In the genomic region with DNA sequence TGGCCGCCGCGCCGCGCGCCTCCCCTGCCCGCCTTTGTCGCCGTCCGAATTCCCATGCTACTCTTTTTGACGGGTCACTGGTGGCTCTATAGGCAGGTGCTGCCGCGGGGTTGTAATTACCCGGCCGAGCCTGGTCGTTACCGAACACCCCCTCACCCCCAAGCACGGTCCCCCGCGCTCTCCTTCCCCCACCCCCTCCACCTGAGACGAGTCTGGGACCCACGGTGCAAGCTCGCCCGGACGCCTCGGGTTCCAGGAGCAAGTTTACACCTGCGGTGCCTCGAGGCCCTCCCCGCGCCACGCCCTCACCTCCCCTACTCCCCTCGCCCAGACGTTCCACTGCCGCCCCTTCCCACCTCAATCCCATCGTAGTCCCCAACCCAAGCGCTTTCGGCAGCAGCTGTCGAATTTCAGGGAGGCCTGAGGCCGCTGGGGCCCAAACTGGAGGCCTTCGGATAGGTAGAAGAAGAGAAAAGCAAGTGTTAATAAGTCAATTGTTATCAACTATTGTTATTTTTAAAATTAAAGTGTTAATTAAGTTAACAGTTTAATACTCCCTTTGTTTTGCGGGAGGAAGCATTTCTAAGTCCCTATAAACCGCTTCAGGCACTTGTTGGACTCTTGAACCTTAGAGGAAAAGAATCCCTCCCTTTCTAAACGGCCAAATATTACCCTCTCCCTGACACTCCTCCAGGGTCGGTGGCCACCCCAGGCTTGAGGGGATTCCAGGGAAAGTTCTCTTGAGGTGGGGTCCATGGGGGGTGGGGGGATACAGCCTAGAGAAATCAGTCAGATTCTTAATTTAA, we compare ENCODE assay signal across 16 cellular contexts. TPM values are rescaled to one million over a fixed set of nuclear protein-coding genes. Genes with fewer than 3 reads are reported as not detected.
DNase-seq lines count a peak whose midpoint lies in the region; ATAC-seq and TF ChIP-seq lines count a peak whose summit lies in the region.
"Had no signal": no experiment of that assay in that cellular context is flagged by ENCODE, and none has a peak within 500 bp of the region (broad histone marks: within the 10 kb centered on the region; RNA-seq: fewer than 3 reads in every experiment).

No MANE protein-coding gene starts in this region.

- TF ChIP-seq CTCF in left ventricle myocardium inferior (IDR thresholded peaks at IDR 0.05; ENCODE audit: borderline replicate concordance) (no peak), coronary artery (IDR thresholded peaks at IDR 0.05) (no peak)

- H3K27ac ChIP-seq in left ventricle myocardium inferior (replicated peaks) (no peak overlapping the region), coronary artery (no peak overlapping the region)

- H3K9me3 ChIP-seq in left ventricle myocardium inferior (replicated peaks): no peaks in the 10 kb centered on the region
- H3K9me3 ChIP-seq: mucosa of descending colon had no signal

- ATAC-seq in left ventricle myocardium superior: no peak
- no peak for ATAC-seq in memory B cell (ENCODE audit: low read depth)
- ATAC-seq in stimulated activated naive B cell treated with anti-CD40 and anti-IgM and Interleukin-4, amounts not matched to agents 10 μg/mL and 1 μg/mL and 100 μg/mL, for 72 hours (replicated peaks): no peak
- ATAC-seq in natural killer cell treated with Interleukin-12 subunit alpha and Interleukin-12 subunit beta and Interleukin-15 and Interleukin-18, amount 100 ng/mL, for 72 hours: no peak

- peaks cover 100% of the 10 kb centered on the region for H3K27me3 ChIP-seq in left ventricle myocardium inferior (ENCODE audit: low read depth)

- no peaks in the 10 kb centered on the region for H3K36me3 ChIP-seq in left ventricle myocardium inferior

- peaks cover 2% of the 10 kb centered on the region for H3K9me3 Mint-ChIP-seq in memory B cell
- peaks cover 0 to 1% of the 10 kb centered on the region in 2 donors for H3K9me3 Mint-ChIP-seq in stimulated activated naive B cell treated with anti-CD40 and anti-IgM and Interleukin-4, amounts not matched to agents 10 μg/mL and 1 μg/mL and 100 μg/mL, for 72 hours
- H3K9me3 Mint-ChIP-seq in natural killer cell treated with Interleukin-12 subunit alpha and Interleukin-12 subunit beta and Interleukin-15 and Interleukin-18, amount 100 ng/mL, for 72 hours: no peaks in the 10 kb centered on the region

- intact Hi-C loops in left ventricle myocardium inferior (cut with micrococcal nuclease): no loop called here
- intact Hi-C loops in left ventricle myocardium superior (cut with micrococcal nuclease): no loop called here

- peaks cover 26% of the 10 kb centered on the region for H3K4me1 Mint-ChIP-seq in memory B cell
- peaks cover 36 to 72% of the 10 kb centered on the region in 2 donors for H3K4me1 Mint-ChIP-seq in stimulated activated naive B cell treated with anti-CD40 and anti-IgM and Interleukin-4, amounts not matched to agents 10 μg/mL and 1 μg/mL and 100 μg/mL, for 72 hours
- peaks cover 7 to 25% of the 10 kb centered on the region in 2 donors for H3K4me1 Mint-ChIP-seq in natural killer cell treated with Interleukin-12 subunit alpha and Interleukin-12 subunit beta and Interleukin-15 and Interleukin-18, amount 100 ng/mL, for 72 hours (ENCODE audit: low read depth in 2 of 2)

- H3K4me3 Mint-ChIP-seq in memory B cell: no peak overlapping the region
- H3K4me3 Mint-ChIP-seq in stimulated activated naive B cell treated with anti-CD40 and anti-IgM and Interleukin-4, amounts not matched to agents 10 μg/mL and 1 μg/mL and 100 μg/mL, for 72 hours: peak overlapping the region; percentile 72 to 79
- H3K4me3 Mint-ChIP-seq in natural killer cell treated with Interleukin-12 subunit alpha and Interleukin-12 subunit beta and Interleukin-15 and Interleukin-18, amount 100 ng/mL, for 72 hours: no peak overlapping the region

- H3K27ac Mint-ChIP-seq in memory B cell: peak overlapping the region; percentile 24
- peak overlapping the region; percentile 33 for H3K27ac Mint-ChIP-seq in stimulated activated naive B cell treated with anti-CD40 and anti-IgM and Interleukin-4, amounts not matched to agents 10 μg/mL and 1 μg/mL and 100 μg/mL, for 72 hours
- H3K27ac Mint-ChIP-seq in natural killer cell treated with Interleukin-12 subunit alpha and Interleukin-12 subunit beta and Interleukin-15 and Interleukin-18, amount 100 ng/mL, for 72 hours: no peak overlapping the region

- no peak for DNase-seq in left ventricle myocardium inferior
- DNase-seq in left ventricle myocardium superior: no peak
- DNase-seq in coronary artery (ENCODE audit: low spot score): no peak
- DNase-seq in memory B cell (ENCODE audit: low spot score in 2 of 2): no peak
- no peak for DNase-seq in stimulated activated naive B cell treated with anti-CD40 and anti-IgM and Interleukin-4, amounts not matched to agents 10 μg/mL and 1 μg/mL and 100 μg/mL, for 72 hours
- no peak for DNase-seq in NCI-H2196 (lab: John Stamatoyannopoulos, UW; ENCODE audit: unreplicated experiment)
- no peak for DNase-seq in natural killer cell treated with Interleukin-12 subunit alpha and Interleukin-12 subunit beta and Interleukin-15 and Interleukin-18, amount 100 ng/mL, for 72 hours (ENCODE audit: low spot score)
- no peak for DNase-seq in NCI-H774 (lab: John Stamatoyannopoulos, UW)
- DNase-seq: activated T-cell treated with anti-CD3 and anti-CD28 coated beads for 4 hours, mucosa of descending colon, NCI-H1092, NCI-H2107 had no signal

- H3K4me3 ChIP-seq in left ventricle myocardium inferior: peak overlapping the region; percentile 52
- H3K4me3 ChIP-seq in coronary artery: peak overlapping the region; percentile 60
- H3K4me3 ChIP-seq: mucosa of descending colon had no signal

- no peaks in the 10 kb centered on the region for H3K36me3 Mint-ChIP-seq in memory B cell
- peaks cover 2 to 7% of the 10 kb centered on the region in 2 donors for H3K36me3 Mint-ChIP-seq in stimulated activated naive B cell treated with anti-CD40 and anti-IgM and Interleukin-4, amounts not matched to agents 10 μg/mL and 1 μg/mL and 100 μg/mL, for 72 hours
- H3K36me3 Mint-ChIP-seq in natural killer cell treated with Interleukin-12 subunit alpha and Interleukin-12 subunit beta and Interleukin-15 and Interleukin-18, amount 100 ng/mL, for 72 hours: no peaks in the 10 kb centered on the region

- peaks cover 66% of the 10 kb centered on the region for H3K4me1 ChIP-seq in left ventricle myocardium inferior

- H3K27me3 Mint-ChIP-seq in memory B cell: peaks cover 34% of the 10 kb centered on the region
- H3K27me3 Mint-ChIP-seq in stimulated activated naive B cell treated with anti-CD40 and anti-IgM and Interleukin-4, amounts not matched to agents 10 μg/mL and 1 μg/mL and 100 μg/mL, for 72 hours: peaks cover 79 to 95% of the 10 kb centered on the region in 2 donors
- peaks cover 54 to 68% of the 10 kb centered on the region in 2 donors for H3K27me3 Mint-ChIP-seq in natural killer cell treated with Interleukin-12 subunit alpha and Interleukin-12 subunit beta and Interleukin-15 and Interleukin-18, amount 100 ng/mL, for 72 hours

RNA-seq across cellular contexts. Expression of a gene that starts 4.2 kb away (rescaled TPM):
- total RNA-seq in left ventricle myocardium inferior (not detected), left ventricle myocardium superior (not detected)
- total RNA-seq in natural killer cell treated with Interleukin-12 subunit alpha and Interleukin-12 subunit beta and Interleukin-15 and Interleukin-18, amount 100 ng/mL, for 72 hours: not detected
- total RNA-seq: activated CD4-positive, alpha-beta T cell treated with anti-CD3 and anti-CD28 coated beads, Interleukin-2, amount 10 ng/mL, durations not matched to agents 24 days and 14 days; bronchial epithelial cell; kidney epithelial cell; mucosa of descending colon; urinary bladder had no signal

Comparison
In these comparisons a context has a peak if more than half of its experiments do, and no peak if none do; other contexts are left out.
1. H3K27ac Mint-ChIP-seq: peak in memory B cell (single experiment) and stimulated activated naive B cell treated with anti-CD40 and anti-IgM and Interleukin-4, amounts not matched to agents 10 μg/mL and 1 μg/mL and 100 μg/mL, for 72 hours (single experiment); none in natural killer cell treated with Interleukin-12 subunit alpha and Interleukin-12 subunit beta and Interleukin-15 and Interleukin-18, amount 100 ng/mL, for 72 hours (0 of 2).
2. H3K4me3 Mint-ChIP-seq: peak in stimulated activated naive B cell treated with anti-CD40 and anti-IgM and Interleukin-4, amounts not matched to agents 10 μg/mL and 1 μg/mL and 100 μg/mL, for 72 hours (2 of 2); none in memory B cell (single experiment) and natural killer cell treated with Interleukin-12 subunit alpha and Interleukin-12 subunit beta and Interleukin-15 and Interleukin-18, amount 100 ng/mL, for 72 hours (single experiment).